Comparison of ENCODE assay signal across 1 cellular context in the genomic region with DNA sequence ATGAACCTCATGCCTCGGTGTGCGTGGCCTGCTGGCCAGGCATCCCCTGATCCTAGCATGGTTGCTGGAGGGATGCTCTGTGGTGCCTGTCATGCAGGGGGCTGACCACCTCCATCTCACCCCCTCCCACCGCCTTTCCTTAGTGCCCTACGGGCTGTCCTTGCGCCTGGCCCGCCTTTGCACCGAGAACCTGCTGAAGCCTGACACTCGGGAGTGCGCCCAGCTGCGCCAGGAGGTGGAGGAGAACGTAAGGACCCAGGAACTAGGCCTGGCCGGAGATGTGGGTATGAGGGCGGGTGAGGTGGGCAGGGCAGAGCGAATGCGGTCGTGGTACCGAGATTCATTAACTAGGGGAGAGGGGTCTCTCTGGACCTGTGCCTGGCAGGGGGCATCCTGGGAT.
TF ChIP-seq lines count a peak whose summit lies in the region.

No MANE protein-coding gene starts in this region.

TF ChIP-seq in K562, 482 proteins besides CTCF, POLR2A, EP300 and RAD21:
- 0 out of 2 replicates have a peak, but pooled peaks have one; percentile 22 for TF ChIP-seq ZFX (CRISPR knock-in tag; IDR thresholded peaks at IDR 0.05)
- TF ChIP-seq GABPB1 (CRISPR knock-in tag; IDR thresholded peaks at IDR 0.05) = no peak
